ENCODE assay signal across 17 cellular contexts in genomic region chr12:19196959-19197630, GRCh38.
DNase-seq lines count a peak whose midpoint lies in the region; ATAC-seq, FAIRE-seq and TF ChIP-seq lines count a peak whose summit lies in the region.
"Had no signal": no experiment of that assay in that cellular context is flagged by ENCODE, and none has a peak within 500 bp of the region (broad histone marks: within the 10 kb centered on the region; RNA-seq: fewer than 3 reads in every experiment).

No MANE protein-coding gene starts in this region.

- H3K4me3 ChIP-seq in HepG2 (replicated peaks in 1 of 3; ENCODE audit: insufficient read depth in 1 of 3, low read depth in 2 of 3, low read length in 3 of 3), result no peak overlapping the region
- H3K4me3 ChIP-seq in right lobe of liver, result no peak overlapping the region
- H3K4me3 ChIP-seq in fibroblast of pulmonary artery (replicated peaks; ENCODE audit: low read depth, low read length), result no peak overlapping the region
- H3K4me3 ChIP-seq in Caco-2 (ENCODE audit: low read depth, low read length), result no peak overlapping the region
- H3K4me3 ChIP-seq: esophagus muscularis mucosa had no signal

- no peaks in the 10 kb centered on the region for H3K79me2 ChIP-seq in HepG2 (ENCODE audit: insufficient read depth, low read length)

- H3K9me3 ChIP-seq in HepG2 (ENCODE audit: low read length) (no peaks in the 10 kb centered on the region), right lobe of liver (no peaks in the 10 kb centered on the region), Caco-2 (no peaks in the 10 kb centered on the region)
- H3K9me3 ChIP-seq: esophagus muscularis mucosa had no signal

- H3K27ac ChIP-seq in HepG2 (ENCODE audit: extremely low read length, insufficient read depth, low read length) (no peak overlapping the region), right lobe of liver (no peak overlapping the region)
- H3K27ac ChIP-seq: esophagus muscularis mucosa had no signal

- H3K27me3 Mint-ChIP-seq in stimulated activated naive B cell treated with anti-CD40 and anti-IgM and Interleukin-4, amounts not matched to agents 10 μg/mL and 1 μg/mL and 100 μg/mL, for 72 hours, result no peaks in the 10 kb centered on the region
- no peaks in the 10 kb centered on the region for H3K27me3 Mint-ChIP-seq in Caco-2 (ENCODE audit: insufficient read depth, unreplicated experiment)
- H3K27me3 Mint-ChIP-seq: activated CD4-positive, alpha-beta memory T cell treated with anti-CD3 and anti-CD28 coated beads for 36 hours; brain had no signal

- H3K9me3 Mint-ChIP-seq in stimulated activated naive B cell treated with anti-CD40 and anti-IgM and Interleukin-4, amounts not matched to agents 10 μg/mL and 1 μg/mL and 100 μg/mL, for 72 hours, result peaks cover 0 to 2% of the 10 kb centered on the region in 2 donors
- no peaks in the 10 kb centered on the region for H3K9me3 Mint-ChIP-seq in Caco-2 (ENCODE audit: unreplicated experiment)
- H3K9me3 Mint-ChIP-seq: activated CD4-positive, alpha-beta memory T cell treated with anti-CD3 and anti-CD28 coated beads for 36 hours; activated T-cell treated with anti-CD3 and anti-CD28 coated beads, Interleukin-2, amount 50 U/mL, for 72 hours; brain had no signal

- no peak overlapping the region for H3K4me3 Mint-ChIP-seq in stimulated activated naive B cell treated with anti-CD40 and anti-IgM and Interleukin-4, amounts not matched to agents 10 μg/mL and 1 μg/mL and 100 μg/mL, for 72 hours
- no peak overlapping the region for H3K4me3 Mint-ChIP-seq in Caco-2 (ENCODE audit: unreplicated experiment)
- H3K4me3 Mint-ChIP-seq: activated CD4-positive, alpha-beta memory T cell treated with anti-CD3 and anti-CD28 coated beads for 36 hours; activated naive CD8-positive, alpha-beta T cell; activated T-cell treated with anti-CD3 and anti-CD28 coated beads, Interleukin-2, amount 50 U/mL, for 72 hours; brain had no signal

- TF ChIP-seq POLR2A in HepG2 (IDR thresholded peaks at IDR 0.05; ENCODE audit: insufficient read depth in 1 of 2, low read depth in 2 of 2, low read length in 2 of 2), result no peak
- no peak for TF ChIP-seq POLR2A in right lobe of liver (IDR thresholded peaks at IDR 0.05)

- no peaks in the 10 kb centered on the region for H4K20me1 ChIP-seq in HepG2 (ENCODE audit: insufficient read depth, low read length)

- no TSS peak for BruUV-seq in HepG2 (replicated peaks; lab: Mats Ljungman, UMichigan)
- BruUV-seq in Caco-2 (replicated peaks; lab: Mats Ljungman, UMichigan), result no TSS peak

- POLR2A ChIA-PET in HepG2 (lab: Yijun Ruan, JAX) (no interaction called here), Caco-2 (lab: Charles Lee) (no interaction called here)

- H3K9ac ChIP-seq in HepG2 (ENCODE audit: insufficient read depth, low read depth, low read length), result no peak overlapping the region

- 77% methylated on average over 6 of the region's 6 CpGs for WGBS in HepG2 (ENCODE audit: low lambda C conversion rate)
- 64% methylated on average over 5 of the region's 6 CpGs for WGBS in right lobe of liver (ENCODE audit: insufficient coverage, low coverage, low lambda C conversion rate, missing lambda C conversion rate)

- intact Hi-C loops in HepG2 (cut with micrococcal nuclease; ENCODE audit: unreplicated experiment), result no loop called here
- intact Hi-C loops in right lobe of liver (cut with DNase I), result no loop called here
- intact Hi-C loops in Caco-2 (cut with micrococcal nuclease; ENCODE audit: unreplicated experiment), result no loop called here

- H3K36me3 Mint-ChIP-seq in stimulated activated naive B cell treated with anti-CD40 and anti-IgM and Interleukin-4, amounts not matched to agents 10 μg/mL and 1 μg/mL and 100 μg/mL, for 72 hours, result peaks cover 2 to 3% of the 10 kb centered on the region in 2 donors
- H3K36me3 Mint-ChIP-seq in Caco-2 (ENCODE audit: insufficient read depth, unreplicated experiment), result peaks cover 8% of the 10 kb centered on the region
- H3K36me3 Mint-ChIP-seq: activated CD4-positive, alpha-beta memory T cell treated with anti-CD3 and anti-CD28 coated beads for 36 hours; activated naive CD8-positive, alpha-beta T cell had no signal

- H3K27me3 ChIP-seq in HepG2 (ENCODE audit: control insufficient read depth in 1 of 2, insufficient read depth in 2 of 2, low read length in 2 of 2), result no peaks in the 10 kb centered on the region
- no peaks in the 10 kb centered on the region for H3K27me3 ChIP-seq in right lobe of liver
- no peaks in the 10 kb centered on the region for H3K27me3 ChIP-seq in Caco-2 (replicated peaks; ENCODE audit: control insufficient read depth, insufficient read depth, low read length)
- H3K27me3 ChIP-seq: esophagus muscularis mucosa had no signal

- TF ChIP-seq CTCF in HepG2 (CRISPR knock-in tag; IDR thresholded peaks at IDR 0.05), result no peak
- no peak for TF ChIP-seq CTCF in right lobe of liver (IDR thresholded peaks at IDR 0.05)
- no peak for TF ChIP-seq CTCF in fibroblast of pulmonary artery (IDR thresholded peaks at IDR 0.05; ENCODE audit: low read length, missing control alignments)
- no peak for TF ChIP-seq CTCF in Caco-2 (IDR thresholded peaks at IDR 0.05; ENCODE audit: insufficient read depth in 1 of 2, low read depth in 1 of 2, low read length in 1 of 2, severe bottlenecking in 1 of 2, unreplicated experiment in 1 of 2)

- H3K4me2 ChIP-seq in HepG2 (ENCODE audit: low read depth, low read length), result no peak overlapping the region

- DNase-seq in HepG2 (ENCODE audit: low spot score) (no peak), right lobe of liver (no peak), NCI-H748 (lab: John Stamatoyannopoulos, UW; ENCODE audit: unreplicated experiment) (peak; percentile 81), fibroblast of pulmonary artery (ENCODE audit: low read depth) (peak; percentile 57), cerebellum (ENCODE audit: low spot score) (no peak), HCEC 1CT (no peak), Caco-2 (no peak)
- no peak for DNase-seq in stimulated activated naive B cell treated with anti-CD40 and anti-IgM and Interleukin-4, amounts not matched to agents 10 μg/mL and 1 μg/mL and 100 μg/mL, for 72 hours
- DNase-seq: activated CD4-positive, alpha-beta memory T cell treated with anti-CD3 and anti-CD28 coated beads for 36 hours; activated T-cell treated with anti-CD3 and anti-CD28 coated beads, Interleukin-2, amount 50 U/mL, for 72 hours; H7; hypothalamus; NCI-H526; stimulated activated CD4-positive, alpha-beta T cell treated with anti-CD3 and anti-CD28 coated beads, Interleukin-4, amount 100 ng/mL, for 4 hours had no signal

- CTCF ChIA-PET in HepG2 (lab: Yijun Ruan, JAX; ENCODE audit: low intra/inter-chr PET ratio, low total read pairs) (no interaction called here), Caco-2 (lab: Charles Lee) (no interaction called here)

- H3K36me3 ChIP-seq in HepG2 (replicated peaks in 1 of 2; ENCODE audit: control insufficient read depth in 1 of 2, insufficient read depth in 2 of 2, low read length in 2 of 2) (no peaks in the 10 kb centered on the region), right lobe of liver (no peaks in the 10 kb centered on the region), Caco-2 (ENCODE audit: control insufficient read depth, insufficient read depth, low read length) (no peaks in the 10 kb centered on the region)
- H3K36me3 ChIP-seq: esophagus muscularis mucosa had no signal

- FAIRE-seq in HepG2 (lab: Jason Lieb, UNC), result no peak

- ATAC-seq in HepG2 (no peak), right lobe of liver (no peak)
- peak; percentile 59 to 64 for ATAC-seq in stimulated activated naive B cell treated with anti-CD40 and anti-IgM and Interleukin-4, amounts not matched to agents 10 μg/mL and 1 μg/mL and 100 μg/mL, for 72 hours (replicated peaks)
- ATAC-seq: activated T-cell treated with anti-CD3 and anti-CD28 coated beads, Interleukin-2, amount 50 U/mL, for 72 hours had no signal

- in situ Hi-C loops in HepG2 (cut with HindIII; ENCODE audit: extremely low pct_ligation_motif_present, low pct_unique_long_range_greater_than_20kb), result loop anchor here (25.0 kb wide), 1 partner anchor 760 kb away; no protein-coding TSS in a partner anchor

- no peak for TF ChIP-seq RAD21 in HepG2 (CRISPR knock-in tag; IDR thresholded peaks at IDR 0.05)

- H3K4me1 ChIP-seq in HepG2 (ENCODE audit: insufficient read depth, low read length) (peaks cover 6% of the 10 kb centered on the region), right lobe of liver (peaks cover 0 to 20% (median 0%) of the 10 kb centered on the region in 4 donors), Caco-2 (peaks cover 12% of the 10 kb centered on the region)

- H3K27ac Mint-ChIP-seq in stimulated activated naive B cell treated with anti-CD40 and anti-IgM and Interleukin-4, amounts not matched to agents 10 μg/mL and 1 μg/mL and 100 μg/mL, for 72 hours, result no peak overlapping the region
- H3K27ac Mint-ChIP-seq in Caco-2 (ENCODE audit: unreplicated experiment), result no peak overlapping the region
- H3K27ac Mint-ChIP-seq: activated CD4-positive, alpha-beta memory T cell treated with anti-CD3 and anti-CD28 coated beads for 36 hours; activated naive CD8-positive, alpha-beta T cell; activated T-cell treated with anti-CD3 and anti-CD28 coated beads, Interleukin-2, amount 50 U/mL, for 72 hours; brain had no signal

- no peak for TF ChIP-seq EP300 in HepG2 (IDR thresholded peaks at IDR 0.05; ENCODE audit: low read depth in 2 of 2, low read length in 2 of 2)
- no peak for TF ChIP-seq EP300 in HepG2 (CRISPR knock-in tag; IDR thresholded peaks at IDR 0.05; ENCODE audit: borderline replicate concordance)

- H2AFZ ChIP-seq in HepG2 (ENCODE audit: low read length), result no peak overlapping the region

- H3K4me1 Mint-ChIP-seq in stimulated activated naive B cell treated with anti-CD40 and anti-IgM and Interleukin-4, amounts not matched to agents 10 μg/mL and 1 μg/mL and 100 μg/mL, for 72 hours, result peaks cover 0 to 13% of the 10 kb centered on the region in 2 donors
- H3K4me1 Mint-ChIP-seq in Caco-2 (ENCODE audit: low read depth, unreplicated experiment), result peaks cover 6% of the 10 kb centered on the region

TF ChIP-seq in HepG2, 621 proteins besides CTCF, POLR2A, EP300 and RAD21:
- TF ChIP-seq PLSCR1 (CRISPR knock-in tag; IDR thresholded peaks at IDR 0.05; ENCODE audit: borderline replicate concordance) (no peak), CREB1 (IDR thresholded peaks at IDR 0.05) (peak; percentile 45; the same call in 1 of the 2 replicates), CREB1 (CRISPR knock-in tag; IDR thresholded peaks at IDR 0.05) (no peak), NONO (IDR thresholded peaks at IDR 0.05) (no peak), NONO (CRISPR knock-in tag; conservative IDR thresholded peaks at IDR 0.05) (no peak), ATF7 (IDR thresholded peaks at IDR 0.05) (peak; percentile 79), ATF7 (CRISPR knock-in tag; IDR thresholded peaks at IDR 0.05) (no peak)

Comparison
In these comparisons a context has a peak if more than half of its experiments do, and no peak if none do; other contexts are left out.
1. ATAC-seq: peak in stimulated activated naive B cell treated with anti-CD40 and anti-IgM and Interleukin-4, amounts not matched to agents 10 μg/mL and 1 μg/mL and 100 μg/mL, for 72 hours (2 of 2); none in HepG2 (single experiment) and right lobe of liver (0 of 4).
2. DNase-seq: peak in NCI-H748 (single experiment) and fibroblast of pulmonary artery (single experiment); none in HepG2 (single experiment), right lobe of liver (0 of 3), stimulated activated naive B cell treated with anti-CD40 and anti-IgM and Interleukin-4, amounts not matched to agents 10 μg/mL and 1 μg/mL and 100 μg/mL, for 72 hours (single experiment), cerebellum (single experiment), HCEC 1CT (single experiment) and Caco-2 (0 of 2).